Comparison of ENCODE assay signal across 8 cellular contexts in genomic region chr2:169824373-169825333, GRCh38. TPM values are rescaled to one million over a fixed set of nuclear protein-coding genes. Genes with fewer than 3 reads are reported as not detected.
DNase-seq lines count a peak whose midpoint lies in the region; TF ChIP-seq lines count a peak whose summit lies in the region.

Gene METTL5, minus strand, starts transcription at chr2:169824905. Its CDS starts 308 bp downstream, at chr2:169824597.

- peak within 1 kb of the TSS; percentile 77 to 87 (median 86) for H3K27ac ChIP-seq in stomach

- H3K4me1 ChIP-seq in stomach: peaks cover 24 to 75% (median 57%) of the 10 kb centered on the region in 4 donors

- peak within 1 kb of the TSS; percentile 86 for H3K4me3 ChIP-seq in fibroblast of villous mesenchyme (ENCODE audit: low read depth, low read length)
- H3K4me3 ChIP-seq in stomach: peak within 1 kb of the TSS; percentile 64 to 81 (median 72)

- H3K36me3 Mint-ChIP-seq in nephron progenitor cell (ENCODE audit: low read depth): peaks cover 26% of the 10 kb centered on the region

- WGBS in stomach, 5 donors: 1 to 4% (median 2%) methylated on average over 41 to 61 of the region's 61 CpGs

- H3K9me3 ChIP-seq in stomach: no peaks in the 10 kb centered on the region

- TF ChIP-seq CTCF in LNCAP (IDR thresholded peaks at IDR 0.05) (peak; percentile 95), fibroblast of villous mesenchyme (IDR thresholded peaks at IDR 0.05; ENCODE audit: insufficient read depth, low read depth, low read length) (peak; percentile 82), nephron progenitor cell (IDR thresholded peaks at IDR 0.05) (peak; percentile 83), stomach (IDR thresholded peaks at IDR 0.05) (peak in 5 of 7 experiments; percentile 62 to 94 (median 91))

- TF ChIP-seq EP300 in stomach (IDR thresholded peaks at IDR 0.05): no peak

- DNase-seq in ELF-1 (ENCODE audit: low read depth, low spot score) (peak; percentile 94), GOT3 (lab: John Stamatoyannopoulos, UW) (peak; percentile 58), SHP77 (lab: John Stamatoyannopoulos, UW) (peak; percentile 38 to 60), activated gamma-delta T cell (lab: John Stamatoyannopoulos, UW) (peak; percentile 63), fibroblast of villous mesenchyme (ENCODE audit: low read depth) (peak; percentile 80), nephron progenitor cell (peak; percentile 88), stomach (peak; percentile 85)

- H3K27me3 ChIP-seq in stomach: no peaks in the 10 kb centered on the region

- intact Hi-C loops in stomach (cut with DNase I; ENCODE audit: low total_unique reads): loop anchor here (5.0 kb wide), 1 partner anchor 103 kb away; no protein-coding TSS in a partner anchor

- H3K9me3 Mint-ChIP-seq in nephron progenitor cell: no peaks in the 10 kb centered on the region

- peaks cover 0 to 18% (median 9%) of the 10 kb centered on the region in 4 donors for H3K36me3 ChIP-seq in stomach

- peaks cover 2% of the 10 kb centered on the region for H3K27me3 Mint-ChIP-seq in nephron progenitor cell (ENCODE audit: low read depth, poor library complexity)

- peaks cover 44% of the 10 kb centered on the region for H3K4me1 Mint-ChIP-seq in nephron progenitor cell

- peak within 1 kb of the TSS; percentile 10 for H3K27ac Mint-ChIP-seq in nephron progenitor cell

- peak within 1 kb of the TSS; percentile 93 for H3K4me3 Mint-ChIP-seq in nephron progenitor cell

- no peak for TF ChIP-seq POLR2A in stomach (IDR thresholded peaks at IDR 0.05)

RNA-seq across cellular contexts. Expression of gene METTL5, which starts in this region (rescaled TPM):
- 51.8 and 61.8 TPM in 2 replicates for total RNA-seq in fibroblast of villous mesenchyme
- 10 to 100 TPM in 4 of 5 donors, 1 to 10 TPM in 1; 1.4 to 46.9 (median 36.0) TPM for total RNA-seq in stomach
- 10 to 100 TPM; 61.6 to 87.2 (median 71.3) TPM for polyA plus RNA-seq in stomach

Comparison
In these comparisons a context has a peak if more than half of its experiments do, and no peak if none do; other contexts are left out.
1. Peak in every context shown above with its lines: DNase-seq, H3K4me3 ChIP-seq and H3K27ac ChIP-seq.